9 cellular contexts compared by ENCODE assay signal in the genomic region with DNA sequence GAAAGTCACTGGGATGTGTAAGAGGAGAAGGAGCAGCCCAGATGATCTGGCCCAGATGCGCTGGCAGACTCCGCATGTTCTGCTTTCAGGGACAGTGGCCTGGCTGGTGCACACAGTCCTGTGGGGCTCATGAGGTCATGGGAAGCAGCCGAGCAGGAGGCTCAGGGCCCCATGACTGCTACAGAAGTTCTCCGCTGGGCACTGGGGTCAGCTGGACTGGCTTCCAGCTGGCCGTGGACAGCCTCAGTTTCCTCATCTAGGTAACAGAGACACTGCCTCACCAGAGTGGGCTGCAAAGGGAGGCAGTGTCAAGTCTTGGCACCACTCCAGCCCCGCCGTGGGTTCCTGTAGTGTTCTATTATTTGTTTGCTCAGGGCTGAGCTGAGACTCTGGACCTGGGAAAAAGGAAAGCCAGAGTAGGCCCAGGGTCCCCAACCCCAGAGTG. TPM values are rescaled to one million over a fixed set of nuclear protein-coding genes. Genes with fewer than 3 reads are reported as not detected.
DNase-seq lines count a peak whose midpoint lies in the region; ATAC-seq and TF ChIP-seq lines count a peak whose summit lies in the region.
"Had no signal": no experiment of that assay in that cellular context is flagged by ENCODE, and none has a peak within 500 bp of the region (broad histone marks: within the 10 kb centered on the region; RNA-seq: fewer than 3 reads in every experiment).

No MANE protein-coding gene starts in this region.

- H3K36me3 Mint-ChIP-seq in activated CD8-positive, alpha-beta T cell treated with anti-CD3 and anti-CD28 coated beads, Interleukin-2, amount 10 ng/mL, durations not matched to agents 7 days and 5 days (ENCODE audit: low read depth), result peaks cover 69% of the 10 kb centered on the region
- H3K36me3 Mint-ChIP-seq in progenitor cell of endocrine pancreas (ENCODE audit: insufficient read depth), result peaks cover 10% of the 10 kb centered on the region

- H3K4me3 Mint-ChIP-seq in activated CD8-positive, alpha-beta T cell treated with anti-CD3 and anti-CD28 coated beads, Interleukin-2, amount 10 ng/mL, durations not matched to agents 7 days and 5 days, result peak overlapping the region; percentile 76
- no peak overlapping the region for H3K4me3 Mint-ChIP-seq in progenitor cell of endocrine pancreas (ENCODE audit: low read depth)
- H3K4me3 Mint-ChIP-seq: neural progenitor cell had no signal

- peak overlapping the region; percentile 75 to 91 for H3K27ac ChIP-seq in ovary
- H3K27ac ChIP-seq: neural progenitor cell had no signal

- TF ChIP-seq EP300 in ovary (IDR thresholded peaks at IDR 0.05), result no peak

- peaks cover 95% of the 10 kb centered on the region for H3K4me1 Mint-ChIP-seq in activated CD8-positive, alpha-beta T cell treated with anti-CD3 and anti-CD28 coated beads, Interleukin-2, amount 10 ng/mL, durations not matched to agents 7 days and 5 days (ENCODE audit: low read depth)
- peaks cover 13% of the 10 kb centered on the region for H3K4me1 Mint-ChIP-seq in progenitor cell of endocrine pancreas (ENCODE audit: low read depth)

- CTCF ChIA-PET in activated CD8-positive, alpha-beta T cell treated with anti-CD3 and anti-CD28 coated beads, Interleukin-2, amount 10 ng/mL, durations not matched to agents 7 days and 5 days (lab: Charles Lee), result interaction anchor here (1.0 to 17.1 kb wide), 7 partner anchors 9 to 57 kb away, joined by 3 to 465 read pairs (median 9); a partner anchor contains a TSS

- H3K27me3 ChIP-seq in ovary, result no peaks in the 10 kb centered on the region
- H3K27me3 ChIP-seq: neural progenitor cell had no signal

- ATAC-seq in activated CD8-positive, alpha-beta T cell treated with anti-CD3 and anti-CD28 coated beads, Interleukin-2, amount 10 ng/mL, durations not matched to agents 7 days and 5 days, result no peak
- ATAC-seq in Right ventricle myocardium superior (ENCODE audit: poor library complexity) (peak; percentile 89), HG03159 (IDR thresholded peaks at IDR 0.05; ENCODE audit: unreplicated experiment) (no peak), HG03139 (IDR thresholded peaks at IDR 0.05; ENCODE audit: unreplicated experiment) (no peak)

- 36 to 41% (median 41%) methylated on average over 7 of the region's 7 CpGs for WGBS in ovary, 3 donors

- no peaks in the 10 kb centered on the region for H3K36me3 ChIP-seq in ovary
- H3K36me3 ChIP-seq: neural progenitor cell had no signal

- intact Hi-C loops in Right ventricle myocardium superior (cut with DNase I), result loop anchor here (5.0 kb wide), 1 partner anchor 45 kb away; a partner anchor contains a TSS
- intact Hi-C loops in ovary (cut with DNase I), result loop anchor here in 2 of 4 donors (5.0 to 10.0 kb wide), 2 partner anchors 45 to 58 kb away; a partner anchor contains a TSS

- peaks cover 50% of the 10 kb centered on the region for H3K4me1 ChIP-seq in ovary (ENCODE audit: insufficient read depth)

- DNase-seq in AG10803 (ENCODE audit: low read depth) (peak; percentile 84), Right ventricle myocardium superior (peak; percentile 94), ovary (peak; percentile 57 to 75 (median 62)), progenitor cell of endocrine pancreas (ENCODE audit: low spot score, unreplicated experiment) (no peak)
- no peak for DNase-seq in activated CD8-positive, alpha-beta T cell treated with anti-CD3 and anti-CD28 coated beads, Interleukin-2, amount 10 ng/mL, durations not matched to agents 7 days and 5 days
- no peak for DNase-seq in stimulated activated CD4-positive, alpha-beta T cell treated with anti-CD3 and anti-CD28 coated beads, Interleukin-12 subunit alpha, Interleukin-12 subunit beta, amount 100 ng/mL, for 4 hours

- no peaks in the 10 kb centered on the region for H3K27me3 Mint-ChIP-seq in activated CD8-positive, alpha-beta T cell treated with anti-CD3 and anti-CD28 coated beads, Interleukin-2, amount 10 ng/mL, durations not matched to agents 7 days and 5 days (ENCODE audit: low read depth)
- no peaks in the 10 kb centered on the region for H3K27me3 Mint-ChIP-seq in progenitor cell of endocrine pancreas

- no peak overlapping the region for H3K4me3 ChIP-seq in AG10803 (ENCODE audit: low read length)
- no peak overlapping the region for H3K4me3 ChIP-seq in ovary
- H3K4me3 ChIP-seq: neural progenitor cell had no signal

- H3K9me3 ChIP-seq in ovary, result no peaks in the 10 kb centered on the region

- H3K27ac Mint-ChIP-seq in activated CD8-positive, alpha-beta T cell treated with anti-CD3 and anti-CD28 coated beads, Interleukin-2, amount 10 ng/mL, durations not matched to agents 7 days and 5 days, result peak overlapping the region; percentile 96
- no peak overlapping the region for H3K27ac Mint-ChIP-seq in progenitor cell of endocrine pancreas
- H3K27ac Mint-ChIP-seq: neural progenitor cell had no signal

- no peak for TF ChIP-seq POLR2A in ovary (IDR thresholded peaks at IDR 0.05)

- no peak for TF ChIP-seq CTCF in AG10803 (conservative IDR thresholded peaks at IDR 0.05; ENCODE audit: low read length)
- TF ChIP-seq CTCF in ovary (IDR thresholded peaks at IDR 0.05), result no peak
- TF ChIP-seq CTCF in progenitor cell of endocrine pancreas (IDR thresholded peaks at IDR 0.05; ENCODE audit: unreplicated experiment), result no peak

- POLR2A ChIA-PET in activated CD8-positive, alpha-beta T cell treated with anti-CD3 and anti-CD28 coated beads, Interleukin-2, amount 10 ng/mL, durations not matched to agents 7 days and 5 days (lab: Charles Lee), result interaction anchor here (0.9 to 5.0 kb wide), 3 partner anchors 16 to 159 kb away, joined by 3 to 25 read pairs (median 24); a partner anchor contains a TSS

- no peaks in the 10 kb centered on the region for H3K9me3 Mint-ChIP-seq in activated CD8-positive, alpha-beta T cell treated with anti-CD3 and anti-CD28 coated beads, Interleukin-2, amount 10 ng/mL, durations not matched to agents 7 days and 5 days (ENCODE audit: insufficient read depth)
- H3K9me3 Mint-ChIP-seq in progenitor cell of endocrine pancreas (ENCODE audit: low read depth), result no peaks in the 10 kb centered on the region
- H3K9me3 Mint-ChIP-seq: neural progenitor cell had no signal

RNA-seq across cellular contexts. Expression of a gene that starts 45.1 kb away (rescaled TPM):
- total RNA-seq in activated CD8-positive, alpha-beta T cell treated with anti-CD3 and anti-CD28 coated beads, Interleukin-2, amount 10 ng/mL, durations not matched to agents 7 days and 5 days, result 100 to 1,000 TPM; 155 to 161 TPM
- total RNA-seq in Right ventricle myocardium superior (36.3 TPM), ovary (10 to 100 TPM; 21.9 to 79.3 (median 69.5) TPM), progenitor cell of endocrine pancreas (77.8 and 78.0 TPM in 2 replicates)
- 10 to 100 TPM; 23.6 to 40.1 TPM for polyA plus RNA-seq in ovary

RNA-seq across cellular contexts. Expression of a gene that starts 56.9 kb away (rescaled TPM):
- total RNA-seq in activated CD8-positive, alpha-beta T cell treated with anti-CD3 and anti-CD28 coated beads, Interleukin-2, amount 10 ng/mL, durations not matched to agents 7 days and 5 days, result 10 to 100 TPM; 29.2 to 30.1 TPM
- total RNA-seq in Right ventricle myocardium superior (13.5 TPM), ovary (10 to 100 TPM; 24.6 to 42.9 (median 28.7) TPM), progenitor cell of endocrine pancreas (47.3 and 51.6 TPM in 2 replicates)
- polyA plus RNA-seq in ovary, result 10 to 100 TPM; 26.9 to 30.7 TPM

Comparison
In these comparisons a context has a peak if more than half of its experiments do, and no peak if none do; other contexts are left out.
1. DNase-seq: peak in AG10803 (single experiment), Right ventricle myocardium superior (single experiment) and ovary (5 of 5); none in activated CD8-positive, alpha-beta T cell treated with anti-CD3 and anti-CD28 coated beads, Interleukin-2, amount 10 ng/mL, durations not matched to agents 7 days and 5 days (single experiment), stimulated activated CD4-positive, alpha-beta T cell treated with anti-CD3 and anti-CD28 coated beads, Interleukin-12 subunit alpha, Interleukin-12 subunit beta, amount 100 ng/mL, for 4 hours (single experiment) and progenitor cell of endocrine pancreas (single experiment).